In the genomic region with DNA sequence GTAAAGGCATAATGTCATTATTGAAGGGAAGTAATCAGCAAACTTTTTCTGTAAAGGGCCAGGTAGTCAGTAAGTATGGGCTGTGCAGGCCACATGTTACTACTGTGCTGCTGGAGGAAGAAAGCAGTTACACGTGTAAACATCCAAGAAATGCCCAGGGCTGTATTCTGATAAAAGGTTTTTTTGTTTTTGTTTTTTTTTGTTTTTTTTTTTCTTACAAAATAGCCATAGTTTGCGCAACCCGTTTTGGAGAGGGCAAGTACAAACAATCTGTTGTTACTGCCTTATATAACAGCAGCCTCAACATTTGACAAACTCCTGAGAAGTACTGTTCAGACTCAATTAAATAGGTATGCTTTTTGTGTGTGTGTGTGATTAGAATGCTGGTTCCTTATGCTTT, we compare ENCODE assay signal across 15 cellular contexts. TPM values are rescaled to one million over a fixed set of nuclear protein-coding genes. Genes with fewer than 3 reads are reported as not detected.
A peak's percentile ranks its signal among the peaks of the same experiment; 100 is the strongest.
DNase-seq lines count a peak whose midpoint lies in the region; ATAC-seq lines count a peak whose summit lies in the region.
"Had no signal": no experiment of that assay in that cellular context is flagged by ENCODE, and none has a peak within 500 bp of the region (broad histone marks: within the 10 kb centered on the region; RNA-seq: fewer than 3 reads in every experiment).

No MANE protein-coding gene starts in this region.

- H3F3A ChIP-seq in GM23248 (ENCODE audit: insufficient read depth) = peaks cover 25% of the 10 kb centered on the region

- H3K4me1 ChIP-seq in GM23248 (ENCODE audit: insufficient read depth) (0 out of 2 replicates have a peak, but pooled peaks cover 3% of the 10 kb centered on the region), subcutaneous abdominal adipose tissue (ENCODE audit: control insufficient read depth in 5 of 5, insufficient read depth in 5 of 5, low read length in 5 of 5) (peaks cover 2 to 24% (median 20%) of the 10 kb centered on the region in 5 donors)
- H3K4me1 ChIP-seq: BE2C, HAP-1 had no signal

- ATAC-seq in GM19463 (IDR thresholded peaks at IDR 0.05; ENCODE audit: unreplicated experiment) (no peak), HG02610 (IDR thresholded peaks at IDR 0.05; ENCODE audit: unreplicated experiment) (no peak)
- ATAC-seq: left colon, natural killer cell had no signal

- no peaks in the 10 kb centered on the region for H4K20me1 ChIP-seq in GM23248 (ENCODE audit: insufficient read depth)

- H3K27me3 ChIP-seq in GM23248 (replicated peaks; ENCODE audit: insufficient read depth) (no peaks in the 10 kb centered on the region), layer of hippocampus (ENCODE audit: control insufficient read depth, insufficient read depth, low read length) (no peaks in the 10 kb centered on the region), subcutaneous abdominal adipose tissue (ENCODE audit: control insufficient read depth in 5 of 5, insufficient read depth in 4 of 5, low read length in 5 of 5) (no peaks in the 10 kb centered on the region)
- H3K27me3 ChIP-seq: BE2C had no signal

- in situ Hi-C loops in GM23248 (cut with MboI) = loop anchor here (10.0 kb wide), 2 partner anchors 91 to 211 kb away; no protein-coding TSS in a partner anchor

- no peaks in the 10 kb centered on the region for H3K9me2 ChIP-seq in GM23248 (ENCODE audit: insufficient read depth)

- H3K9me3 ChIP-seq in GM23248 (ENCODE audit: low read depth) = no peaks in the 10 kb centered on the region
- H3K9me3 ChIP-seq in subcutaneous abdominal adipose tissue (ENCODE audit: control insufficient read depth in 5 of 5, low read length in 5 of 5) = no peaks in the 10 kb centered on the region
- H3K9me3 ChIP-seq: HAP-1 had no signal

- H3K4me2 ChIP-seq in GM23248 (ENCODE audit: unreplicated experiment) = no peak overlapping the region

- H3K79me2 ChIP-seq in GM23248 (ENCODE audit: insufficient read depth) = peaks cover 52% of the 10 kb centered on the region

- peak; percentile 43 for DNase-seq in GM23248
- DNase-seq in activated naive CD4-positive, alpha-beta T cell (lab: John Stamatoyannopoulos, UW) = no peak
- no peak for DNase-seq in central memory CD4-positive, alpha-beta T cell
- DNase-seq: activated CD8-positive, alpha-beta memory T cell treated with anti-CD3 and anti-CD28 coated beads for 24 hours; BE2C; left colon; natural killer cell; NCI-H2227 treated with DMSO at 0.1 percent for 48 hours; stimulated activated CD4-positive, alpha-beta T cell treated with anti-CD3 and anti-CD28 coated beads, Interleukin-4, amount 100 ng/mL, for 4 hours had no signal

- H3K36me3 ChIP-seq in GM23248 (ENCODE audit: low read depth) = peaks cover 54% of the 10 kb centered on the region
- H3K36me3 ChIP-seq in subcutaneous abdominal adipose tissue (ENCODE audit: control insufficient read depth in 5 of 5, insufficient read depth in 5 of 5, low read length in 5 of 5) = peaks cover 25 to 55% (median 39%) of the 10 kb centered on the region in 5 donors

- H3K4me3 ChIP-seq in GM23248 = no peak overlapping the region
- no peak overlapping the region for H3K4me3 ChIP-seq in subcutaneous abdominal adipose tissue (ENCODE audit: low read depth in 1 of 5, low read length in 5 of 5)
- H3K4me3 ChIP-seq: HAP-1 had no signal

- no peak overlapping the region for H2AFZ ChIP-seq in GM23248

- H3K27ac ChIP-seq in GM23248 (peak overlapping the region; percentile 29), angular gyrus (ENCODE audit: low read depth, low read length) (peak overlapping the region; percentile 57), layer of hippocampus (ENCODE audit: low read depth, low read length) (peak overlapping the region; percentile 58), subcutaneous abdominal adipose tissue (ENCODE audit: low read depth, low read length) (peak overlapping the region; percentile 88)

- H3K9ac ChIP-seq in GM23248 = 0 out of 2 replicates have a peak overlapping the region, but pooled peaks have one; percentile 7
- H3K9ac ChIP-seq in subcutaneous abdominal adipose tissue (ENCODE audit: low read length in 5 of 5) = peak overlapping the region in 1 of 5 donors; percentile 40

- 40 to 52% methylated on average over 3 of the region's 3 CpGs for WGBS in GM23248 (ENCODE audit: low coverage in 1 of 2, low lambda C conversion rate in 2 of 2, missing lambda C conversion rate in 2 of 2), 2 experiments

RNA-seq across cellular contexts. Expression of a gene that starts 26.7 kb away (rescaled TPM):
- 7.7 and 13.1 TPM in 2 replicates for total RNA-seq in GM23248 (2014; rRNA removed; shearing (Covaris generic))
- polyA plus RNA-seq in GM23248 (2016; fragmentation: Nextera tagmentation; extraction: Ambion mirVana) = 11.9 and 12.4 TPM in 2 replicates

RNA-seq across cellular contexts. Expression of a gene that starts 35.8 kb away (rescaled TPM):
- total RNA-seq in GM23248 (2014; rRNA removed; shearing (Covaris generic)) = 12.3 and 17.5 TPM in 2 replicates
- polyA plus RNA-seq in GM23248 (2016; fragmentation: Nextera tagmentation; extraction: Ambion mirVana) = 98.0 and 106 TPM in 2 replicates

RNA-seq across cellular contexts. Expression of a gene that starts 45.7 kb away (rescaled TPM):
- 0.51 and 1.1 TPM in 2 replicates for total RNA-seq in GM23248 (2014; rRNA removed; shearing (Covaris generic))
- 0.36 and 0.60 TPM in 2 replicates for polyA plus RNA-seq in GM23248 (2016; fragmentation: Nextera tagmentation; extraction: Ambion mirVana)

RNA-seq across cellular contexts. Expression of a gene that starts 47.2 kb away (rescaled TPM):
- 20.1 and 20.2 TPM in 2 replicates for total RNA-seq in GM23248 (2014; rRNA removed; shearing (Covaris generic))
- 3.1 and 3.5 TPM in 2 replicates for polyA plus RNA-seq in GM23248 (2016; fragmentation: Nextera tagmentation; extraction: Ambion mirVana)

Comparison
In these comparisons a context has a peak if more than half of its experiments do, and no peak if none do; other contexts are left out.
1. H3K27ac ChIP-seq: peak in every context shown above with its lines; median percentile 88 in subcutaneous abdominal adipose tissue; 58 in layer of hippocampus; 57 in angular gyrus; 29 in GM23248.